11 cellular contexts compared by ENCODE assay signal in genomic region chr1:27689423-27690173, GRCh38. TPM values are rescaled to one million over a fixed set of nuclear protein-coding genes. Genes with fewer than 3 reads are reported as not detected.
DNase-seq lines count a peak whose midpoint lies in the region; ATAC-seq and TF ChIP-seq lines count a peak whose summit lies in the region.
"Had no signal": no experiment of that assay in that cellular context is flagged by ENCODE, and none has a peak within 500 bp of the region (broad histone marks: within the 10 kb centered on the region; RNA-seq: fewer than 3 reads in every experiment).

No MANE protein-coding gene starts in this region.

- no peaks in the 10 kb centered on the region for H3K36me3 ChIP-seq in left ventricle myocardium inferior
- H3K36me3 ChIP-seq in CD8-positive, alpha-beta memory T cell (ENCODE audit: insufficient read depth, low read length): no peaks in the 10 kb centered on the region

- H3K9me3 Mint-ChIP-seq in CD8-positive, alpha-beta memory T cell: peaks cover 0 to 3% (median 0%) of the 10 kb centered on the region in 5 donors

- no peak for TF ChIP-seq CTCF in left ventricle myocardium inferior (IDR thresholded peaks at IDR 0.05; ENCODE audit: borderline replicate concordance)

- ATAC-seq in GM19035 (IDR thresholded peaks at IDR 0.05; ENCODE audit: unreplicated experiment): peak; percentile 59

- DNase-seq in AG08396 (ENCODE audit: low spot score) (peak; percentile 62), MV-4-11 (lab: John Stamatoyannopoulos, UW) (peak; percentile 30), left ventricle myocardium inferior (no peak), NCI-H2227 (lab: John Stamatoyannopoulos, UW; ENCODE audit: unreplicated experiment) (no peak), activated gamma-delta T cell (lab: John Stamatoyannopoulos, UW) (no peak)
- no peak for DNase-seq in CD8-positive, alpha-beta memory T cell
- no peak for DNase-seq in stimulated activated CD4-positive, alpha-beta T cell treated with anti-CD3 and anti-CD28 coated beads, Interleukin-4, amount 100 ng/mL, for 4 hours
- DNase-seq: central memory CD4-positive, alpha-beta T cell; DND-41; NCI-H146 had no signal

- peaks cover 10% of the 10 kb centered on the region for H3K4me1 ChIP-seq in left ventricle myocardium inferior
- H3K4me1 ChIP-seq in CD8-positive, alpha-beta memory T cell (ENCODE audit: insufficient read depth, low read length): no peaks in the 10 kb centered on the region

- H3K27ac ChIP-seq in left ventricle myocardium inferior (replicated peaks): peak overlapping the region; percentile 24
- H3K27ac ChIP-seq in CD8-positive, alpha-beta memory T cell (ENCODE audit: low read depth, low read length): no peak overlapping the region

- H3K4me1 Mint-ChIP-seq in CD8-positive, alpha-beta memory T cell: peaks cover 0 to 7% (median 4%) of the 10 kb centered on the region in 3 donors

- peak overlapping the region in 3 of 8 donors; percentile 9 to 61 (median 29) for H3K27ac Mint-ChIP-seq in CD8-positive, alpha-beta memory T cell

- no peak overlapping the region for H3K4me3 ChIP-seq in left ventricle myocardium inferior
- no peak overlapping the region for H3K4me3 ChIP-seq in CD8-positive, alpha-beta memory T cell (ENCODE audit: low read length)

- H3K36me3 Mint-ChIP-seq in CD8-positive, alpha-beta memory T cell: peaks cover 0 to 3% (median 0%) of the 10 kb centered on the region in 3 donors

- POLR2A ChIA-PET in CD8-positive, alpha-beta memory T cell (lab: Charles Lee): interaction anchor here (0.7 kb wide), 1 partner anchor 17 kb away, joined by 3 read pairs; the partner anchor contains the start of gene IFI6

- H3K9me3 ChIP-seq in left ventricle myocardium inferior (replicated peaks): peaks cover 5% of the 10 kb centered on the region
- H3K9me3 ChIP-seq in CD8-positive, alpha-beta memory T cell (ENCODE audit: low read length): no peaks in the 10 kb centered on the region

- peaks cover 4 to 10% of the 10 kb centered on the region in 2 donors for H3K27me3 Mint-ChIP-seq in CD8-positive, alpha-beta memory T cell

- CTCF ChIA-PET in CD8-positive, alpha-beta memory T cell (lab: Charles Lee): no interaction called here

- H3K27me3 ChIP-seq in left ventricle myocardium inferior (ENCODE audit: low read depth): no peaks in the 10 kb centered on the region
- H3K27me3 ChIP-seq in CD8-positive, alpha-beta memory T cell (ENCODE audit: insufficient read depth, low read length, poor library complexity, severe bottlenecking): no peaks in the 10 kb centered on the region

- intact Hi-C loops in left ventricle myocardium inferior (cut with micrococcal nuclease): no loop called here

- no peak overlapping the region for H3K4me3 Mint-ChIP-seq in CD8-positive, alpha-beta memory T cell

RNA-seq across cellular contexts. Expression of gene IFI6, which starts 17.6 kb away (rescaled TPM):
- 39.2 TPM for total RNA-seq in left ventricle myocardium inferior
- total RNA-seq in CD8-positive, alpha-beta memory T cell: 10 to 100 TPM; 10.7 to 12.3 TPM
- 161 TPM for polyA plus RNA-seq in CD8-positive, alpha-beta memory T cell

RNA-seq across cellular contexts. Expression of gene FAM76A, which starts 36.2 kb away (rescaled TPM):
- 9.9 TPM for total RNA-seq in left ventricle myocardium inferior
- 10 to 100 TPM; 13.2 to 13.7 TPM for total RNA-seq in CD8-positive, alpha-beta memory T cell
- polyA plus RNA-seq in CD8-positive, alpha-beta memory T cell: 9.2 TPM

RNA-seq across cellular contexts. Expression of gene FGR, which starts 54.6 kb away (rescaled TPM):
- 3.5 TPM for total RNA-seq in left ventricle myocardium inferior
- 1 to 10 TPM; 1.6 to 1.8 TPM for total RNA-seq in CD8-positive, alpha-beta memory T cell
- 49.6 TPM for polyA plus RNA-seq in CD8-positive, alpha-beta memory T cell

Comparison
In these comparisons a context has a peak if more than half of its experiments do, and no peak if none do; other contexts are left out.
1. DNase-seq: peak in AG08396 (single experiment) and MV-4-11 (single experiment); none in left ventricle myocardium inferior (single experiment), NCI-H2227 (single experiment), activated gamma-delta T cell (single experiment), CD8-positive, alpha-beta memory T cell (0 of 5) and stimulated activated CD4-positive, alpha-beta T cell treated with anti-CD3 and anti-CD28 coated beads, Interleukin-4, amount 100 ng/mL, for 4 hours (0 of 2).